ENCODE assay signal across 8 cellular contexts in the genomic region with DNA sequence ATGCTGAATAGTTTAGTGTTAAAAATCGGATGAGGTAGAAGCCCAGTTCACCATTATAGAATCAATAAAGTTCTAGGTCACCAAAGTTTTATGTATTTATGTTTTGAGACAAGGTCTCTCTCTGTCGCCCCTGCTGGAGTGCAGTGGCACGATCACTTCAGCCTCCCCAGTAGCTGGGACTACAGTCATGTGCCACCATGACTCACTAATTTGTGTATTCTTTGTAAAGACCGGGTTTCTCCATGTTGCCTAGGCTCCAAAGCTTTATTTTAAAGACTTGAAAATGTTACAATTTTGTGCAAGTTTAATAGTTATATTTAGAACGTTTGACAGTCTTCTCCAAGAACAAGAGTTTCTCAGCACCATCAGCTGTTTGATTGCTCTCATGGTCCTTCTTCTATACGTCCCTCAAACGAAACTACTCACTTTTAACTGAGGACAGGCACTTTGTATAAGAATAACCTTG. TPM values are rescaled to one million over a fixed set of nuclear protein-coding genes. Genes with fewer than 3 reads are reported as not detected.
DNase-seq lines count a peak whose midpoint lies in the region; ATAC-seq and TF ChIP-seq lines count a peak whose summit lies in the region.

No MANE protein-coding gene starts in this region.

- peak; percentile 0 for TF ChIP-seq CTCF in CD4-positive, alpha-beta T cell (IDR thresholded peaks at IDR 0.05)
- TF ChIP-seq CTCF in choroid plexus epithelial cell (conservative IDR thresholded peaks at IDR 0.05; ENCODE audit: low read depth, low read length), result peak; percentile 78

- peaks cover 80% of the 10 kb centered on the region for H3K36me3 Mint-ChIP-seq in CD4-positive, alpha-beta T cell (ENCODE audit: low read depth)
- H3K36me3 Mint-ChIP-seq in T-helper 2 cell treated with Interferon-gamma antibody and Interleukin-4, amounts not matched to agents 5 μg/mL and 100 μg/mL, for 36 hours (ENCODE audit: low read depth), result peaks cover 53% of the 10 kb centered on the region

- no peak overlapping the region for H3K27ac ChIP-seq in CD4-positive, alpha-beta T cell (ENCODE audit: low read depth, low read length)

- no peaks in the 10 kb centered on the region for H3K9me3 ChIP-seq in CD4-positive, alpha-beta T cell (ENCODE audit: control insufficient read depth, low read length)

- no peaks in the 10 kb centered on the region for H3K27me3 Mint-ChIP-seq in CD4-positive, alpha-beta T cell
- H3K27me3 Mint-ChIP-seq in T-helper 2 cell treated with Interferon-gamma antibody and Interleukin-4, amounts not matched to agents 5 μg/mL and 100 μg/mL, for 36 hours (ENCODE audit: low read depth), result no peaks in the 10 kb centered on the region

- CTCF ChIA-PET in CD4-positive, alpha-beta T cell (lab: Charles Lee), result interaction anchor here (0.6 to 2.6 kb wide), 8 partner anchors 10 to 72 kb away, joined by 3 to 11 read pairs (median 4); a partner anchor contains a TSS

- H3K4me3 Mint-ChIP-seq in CD4-positive, alpha-beta T cell, result no peak overlapping the region
- no peak overlapping the region for H3K4me3 Mint-ChIP-seq in T-helper 2 cell treated with Interferon-gamma antibody and Interleukin-4, amounts not matched to agents 5 μg/mL and 100 μg/mL, for 36 hours

- intact Hi-C loops in CD4-positive, alpha-beta T cell (cut with DNase I, micrococcal nuclease), result no loop called here

- H3K9me3 Mint-ChIP-seq in CD4-positive, alpha-beta T cell, result no peaks in the 10 kb centered on the region
- no peaks in the 10 kb centered on the region for H3K9me3 Mint-ChIP-seq in T-helper 2 cell treated with Interferon-gamma antibody and Interleukin-4, amounts not matched to agents 5 μg/mL and 100 μg/mL, for 36 hours

- peaks cover 6% of the 10 kb centered on the region for H3K4me1 Mint-ChIP-seq in CD4-positive, alpha-beta T cell (ENCODE audit: low read depth)
- H3K4me1 Mint-ChIP-seq in T-helper 2 cell treated with Interferon-gamma antibody and Interleukin-4, amounts not matched to agents 5 μg/mL and 100 μg/mL, for 36 hours (ENCODE audit: low read depth), result peaks cover 8% of the 10 kb centered on the region

- peak; percentile 98 for ATAC-seq in CD4-positive, alpha-beta T cell (ENCODE audit: poor library complexity)
- ATAC-seq in HG02623 (IDR thresholded peaks at IDR 0.05; ENCODE audit: unreplicated experiment) (no peak), HG03565 (IDR thresholded peaks at IDR 0.05; ENCODE audit: unreplicated experiment) (no peak)

- H3K4me3 ChIP-seq in choroid plexus epithelial cell (ENCODE audit: low read depth, low read length), result no peak overlapping the region

- POLR2A ChIA-PET in CD4-positive, alpha-beta T cell (lab: Charles Lee), result interaction anchor here (0.8 kb wide), 2 partner anchors 39 to 46 kb away, joined by 3 read pairs; no protein-coding TSS in a partner anchor

- no peaks in the 10 kb centered on the region for H3K27me3 ChIP-seq in CD4-positive, alpha-beta T cell (ENCODE audit: control insufficient read depth, insufficient read depth, low read length)

- peak in 7 of 10 experiments; percentile 25 to 43 (median 34) for DNase-seq in CD4-positive, alpha-beta T cell
- DNase-seq in HPDE6-E6E7 (ENCODE audit: extremely low spot score) (peak; percentile 40), choroid plexus epithelial cell (ENCODE audit: low read depth) (peak; percentile 88), myocyte (ENCODE audit: low read depth) (peak; percentile 77), NCI-H1417 (lab: John Stamatoyannopoulos, UW) (no peak)
- DNase-seq in T-helper 2 cell treated with Interferon-gamma antibody and Interleukin-4, amounts not matched to agents 5 μg/mL and 100 μg/mL, for 36 hours (ENCODE audit: low spot score), result peak; percentile 30

- H3K27ac Mint-ChIP-seq in CD4-positive, alpha-beta T cell, result peak overlapping the region; percentile 69
- no peak overlapping the region for H3K27ac Mint-ChIP-seq in T-helper 2 cell treated with Interferon-gamma antibody and Interleukin-4, amounts not matched to agents 5 μg/mL and 100 μg/mL, for 36 hours

RNA-seq across cellular contexts. Expression of a gene that starts 32.1 kb away (rescaled TPM):
- total RNA-seq in CD4-positive, alpha-beta T cell, result 100 to 1,000 TPM in 1 of 2 experiments, 10 to 100 TPM in 1; 96.6 to 106 TPM
- 6.5 and 10.7 TPM in 2 replicates for total RNA-seq in myocyte
- 14.6 TPM for polyA plus RNA-seq in myocyte (2012)

RNA-seq across cellular contexts. Expression of a gene that starts 39.2 kb away (rescaled TPM):
- total RNA-seq in CD4-positive, alpha-beta T cell, result 100 to 1,000 TPM; 156 to 157 TPM
- total RNA-seq in myocyte, result 12.3 and 16.2 TPM in 2 replicates
- 15.8 TPM for polyA plus RNA-seq in myocyte (2012)

Comparison
In these comparisons a context has a peak if more than half of its experiments do, and no peak if none do; other contexts are left out.
1. DNase-seq: peak in CD4-positive, alpha-beta T cell (7 of 10), HPDE6-E6E7 (single experiment), T-helper 2 cell treated with Interferon-gamma antibody and Interleukin-4, amounts not matched to agents 5 μg/mL and 100 μg/mL, for 36 hours (single experiment), choroid plexus epithelial cell (single experiment) and myocyte (single experiment); none in NCI-H1417 (0 of 3).